ENCODE assay signal across 28 cellular contexts in the genomic region with DNA sequence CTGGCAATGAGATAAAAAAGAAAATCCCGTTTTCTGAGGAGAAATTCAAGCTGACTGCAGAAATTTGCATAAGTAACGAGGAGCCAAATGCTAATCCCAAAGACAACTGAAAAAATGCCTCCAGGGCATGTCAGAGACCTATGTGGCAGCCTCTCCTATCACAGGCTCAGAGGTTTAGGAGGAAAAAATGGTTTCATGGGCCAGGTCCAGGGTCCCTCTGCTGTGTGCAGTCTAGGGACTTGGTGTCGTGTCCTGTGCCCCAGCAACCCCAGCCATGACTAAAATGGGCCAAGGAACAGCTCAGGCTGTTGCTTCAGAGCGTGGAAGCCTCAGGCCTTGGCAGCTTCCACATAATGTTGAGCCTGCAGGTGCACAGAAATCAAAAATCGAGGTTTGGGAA.
"Had no signal": no experiment of that assay in that cellular context is flagged by ENCODE, and none has a peak within 500 bp of the region (broad histone marks: within the 10 kb centered on the region; RNA-seq: fewer than 3 reads in every experiment).

No MANE protein-coding gene starts in this region.

- H3K4me1 ChIP-seq: colonic mucosa, esophagus squamous epithelium, foreskin keratinocyte, gastroesophageal sphincter had no signal

- H3K27ac ChIP-seq: colonic mucosa, coronary artery, dorsolateral prefrontal cortex, epithelial cell of prostate, esophagus muscularis mucosa, esophagus squamous epithelium, foreskin keratinocyte, gastrocnemius medialis, gastroesophageal sphincter, heart left ventricle, heart right ventricle had no signal

- H3K9me3 ChIP-seq: colonic mucosa, esophagus muscularis mucosa, gastrocnemius medialis had no signal

- ATAC-seq: effector memory CD8-positive, alpha-beta T cell; esophagus mucosa; foreskin keratinocyte; gastrocnemius medialis; gastroesophageal sphincter; heart left ventricle; heart right ventricle had no signal

- FAIRE-seq: colon, endometrium, endothelial cell of umbilical vein, frontal cortex had no signal

- H3K4me3 ChIP-seq: colonic mucosa, coronary artery, dorsolateral prefrontal cortex, esophagus muscularis mucosa, esophagus squamous epithelium, gastrocnemius medialis, gastroesophageal sphincter, heart left ventricle, heart right ventricle had no signal

- H3K36me3 ChIP-seq: colonic mucosa, gastrocnemius medialis, heart left ventricle had no signal

- DNase-seq: colonic mucosa; cortex of kidney; dermis blood vessel endothelial cell; dorsolateral prefrontal cortex; effector CD4-positive, alpha-beta T cell; effector CD8-positive, alpha-beta T cell; effector memory CD4-positive, alpha-beta T cell; effector memory CD8-positive, alpha-beta T cell; endodermal cell; erythroblast; esophagus squamous epithelium; foreskin fibroblast; foreskin keratinocyte; foreskin melanocyte; gastrocnemius medialis; glutamatergic neuron; head of caudate nucleus; heart left ventricle; heart right ventricle had no signal

- H3K27me3 ChIP-seq: colonic mucosa, dorsolateral prefrontal cortex, esophagus muscularis mucosa, esophagus squamous epithelium, foreskin keratinocyte, gastrocnemius medialis, gastroesophageal sphincter, heart left ventricle, heart right ventricle had no signal
